In genomic region chr16:10080031-10080772, GRCh38 we compare ENCODE assay signal across 9 cellular contexts.
DNase-seq lines count a peak whose midpoint lies in the region; ATAC-seq and TF ChIP-seq lines count a peak whose summit lies in the region.
"Had no signal": no experiment of that assay in that cellular context is flagged by ENCODE, and none has a peak within 500 bp of the region (broad histone marks: within the 10 kb centered on the region; RNA-seq: fewer than 3 reads in every experiment).

No MANE protein-coding gene starts in this region.

- H2BK20ac ChIP-seq in H9 (ENCODE audit: low read depth, low read length, poor library complexity, severe bottlenecking), result no peak overlapping the region

- no peak for TF ChIP-seq EP300 in upper lobe of left lung (IDR thresholded peaks at IDR 0.05)

- no peak overlapping the region for H3K23ac ChIP-seq in H9 (ENCODE audit: insufficient read length, low read depth, low read length)

- H3K4me1 ChIP-seq in upper lobe of left lung (peaks cover 3 to 9% (median 4%) of the 10 kb centered on the region in 4 donors), H9 (ENCODE audit: insufficient read depth, low read length) (peaks cover 5% of the 10 kb centered on the region; the same call in 1 of the 2 replicates)

- H3K79me2 ChIP-seq in H9 (ENCODE audit: insufficient read depth, low read length), result no peaks in the 10 kb centered on the region

- no peaks in the 10 kb centered on the region for H3K9me3 Mint-ChIP-seq in endothelial cell (ENCODE audit: unreplicated experiment)
- H3K9me3 Mint-ChIP-seq in H9, result peaks cover 6 to 8% of the 10 kb centered on the region in 2 experiments; a peak in 4 of 5 replicates

- H3K27ac Mint-ChIP-seq in endothelial cell (ENCODE audit: unreplicated experiment) (no peak overlapping the region), H9 (no peak overlapping the region; a peak in 1 of 7 replicates)

- no peak overlapping the region for H2BK12ac ChIP-seq in H9 (ENCODE audit: insufficient read length, low read depth, low read length)

- H2BK120ac ChIP-seq in H9 (ENCODE audit: low read depth, low read length, poor library complexity, severe bottlenecking), result no peak overlapping the region

- no peak overlapping the region for H4K8ac ChIP-seq in H9 (replicated peaks; ENCODE audit: insufficient read length, low read depth, low read length)

- H2BK5ac ChIP-seq in H9 (ENCODE audit: insufficient read length, low read length), result no peak overlapping the region

- no peak overlapping the region for H3K14ac ChIP-seq in H9 (ENCODE audit: insufficient read depth, low read length)

- H3K23me2 ChIP-seq in H9 (ENCODE audit: insufficient read length, low read depth, low read length, poor library complexity, severe bottlenecking), result no peaks in the 10 kb centered on the region

- H3K27me3 Mint-ChIP-seq in endothelial cell (ENCODE audit: unreplicated experiment) (no peaks in the 10 kb centered on the region), H9 (ENCODE audit: low read depth) (peaks cover 9% of the 10 kb centered on the region)

- H3K9me3 ChIP-seq in MG63 (no peaks in the 10 kb centered on the region; the same call in 1 of the 2 replicates), upper lobe of left lung (no peaks in the 10 kb centered on the region), H9 (ENCODE audit: control insufficient read depth, low read depth, low read length) (no peaks in the 10 kb centered on the region)

- no peak overlapping the region for H4K5ac ChIP-seq in H9 (ENCODE audit: insufficient read length, low read depth, low read length)

- TF ChIP-seq CTCF in upper lobe of left lung (IDR thresholded peaks at IDR 0.05) (no peak), endothelial cell (IDR thresholded peaks at IDR 0.05; ENCODE audit: unreplicated experiment) (no peak), H9 (conservative IDR thresholded peaks at IDR 0.05) (no peak)

- no peak overlapping the region for H3K4ac ChIP-seq in H9 (ENCODE audit: low read depth, low read length)

- H3K36me3 ChIP-seq in MG63 (no peaks in the 10 kb centered on the region), upper lobe of left lung (no peaks in the 10 kb centered on the region)

- 20 to 31% methylated on average over 7 to 9 of the region's 9 CpGs for WGBS in upper lobe of left lung, 2 donors
- WGBS in H9 (ENCODE audit: extremely low coverage, insufficient read length, low lambda C conversion rate), result no CpG with 5 or more reads among the region's 9 CpGs

- H4K20me1 ChIP-seq in H9 (ENCODE audit: control insufficient read depth, insufficient read depth, insufficient read length), result no peaks in the 10 kb centered on the region

- H4K91ac ChIP-seq in H9 (ENCODE audit: insufficient read length, low read depth, low read length), result no peak overlapping the region

- no peak for TF ChIP-seq POLR2A in upper lobe of left lung (IDR thresholded peaks at IDR 0.05)

- H2AFZ ChIP-seq in H9 (ENCODE audit: low read length), result no peak overlapping the region

- H3T11ph ChIP-seq in H9 (ENCODE audit: low read length), result no peak overlapping the region

- peak; percentile 13 to 77 for ATAC-seq in upper lobe of left lung (ENCODE audit: low FRiP score in 2 of 2)
- ATAC-seq: left colon had no signal

- no peak overlapping the region for H2AK5ac ChIP-seq in H9 (ENCODE audit: insufficient read length, low read length)

- H3K4me1 Mint-ChIP-seq in endothelial cell (ENCODE audit: unreplicated experiment) (no peaks in the 10 kb centered on the region), H9 (peaks cover 28 to 29% of the 10 kb centered on the region in 2 experiments)

- no peak overlapping the region for H3K9ac ChIP-seq in H9 (ENCODE audit: extremely low read depth, insufficient read length, low read length)

- no peak overlapping the region for H3K18ac ChIP-seq in H9 (ENCODE audit: insufficient read length, low read depth, low read length)

- H3K36me3 Mint-ChIP-seq in endothelial cell (ENCODE audit: low read depth, unreplicated experiment), result no peaks in the 10 kb centered on the region
- H3K36me3 Mint-ChIP-seq in H9 (ENCODE audit: insufficient read depth in 1 of 3, low read depth in 3 of 3), result peaks cover 0 to 12% (median 2%) of the 10 kb centered on the region in 3 experiments; a peak in 2 of 7 replicates

- no peaks in the 10 kb centered on the region for H3K79me1 ChIP-seq in H9 (ENCODE audit: insufficient read depth, low read depth, low read length, poor library complexity, severe bottlenecking)

- no peak overlapping the region for H3K4me3 ChIP-seq in MG63
- no peak overlapping the region for H3K4me3 ChIP-seq in upper lobe of left lung

- no peak overlapping the region for H3K4me2 ChIP-seq in H9 (ENCODE audit: insufficient read depth, insufficient read length, low read length)

- DNase-seq in MG63, result peak; percentile 89
- DNase-seq in left kidney (ENCODE audit: low read depth, low spot score), result peak; percentile 39
- DNase-seq in upper lobe of left lung, result no peak
- no peak for DNase-seq in stimulated activated CD4-positive, alpha-beta T cell treated with anti-CD3 and anti-CD28 coated beads, Interleukin-4, amount 100 ng/mL, for 24 hours
- DNase-seq in endothelial cell (ENCODE audit: low spot score), result no peak
- no peak for DNase-seq in H9
- no peak for DNase-seq in NCI-H748 (lab: John Stamatoyannopoulos, UW; ENCODE audit: unreplicated experiment)
- DNase-seq: left colon had no signal

- no peak overlapping the region for H2BK15ac ChIP-seq in H9 (ENCODE audit: low read depth, low read length)

- H3K27ac ChIP-seq in cingulate gyrus (ENCODE audit: low read depth, low read length), result peak overlapping the region; percentile 43
- no peak overlapping the region for H3K27ac ChIP-seq in upper lobe of left lung
- H3K27ac ChIP-seq in H9 (ENCODE audit: insufficient read length, low read depth, low read length), result no peak overlapping the region

- H3K56ac ChIP-seq in H9 (ENCODE audit: insufficient read length, low read depth, low read length), result no peak overlapping the region

- H3K4me3 Mint-ChIP-seq in endothelial cell (ENCODE audit: unreplicated experiment) (no peak overlapping the region), H9 (no peak overlapping the region)

- H3K27me3 ChIP-seq in MG63 (no peaks in the 10 kb centered on the region), upper lobe of left lung (no peaks in the 10 kb centered on the region), H9 (ENCODE audit: insufficient read depth, low read length) (no peaks in the 10 kb centered on the region)

Comparison
In these comparisons a context has a peak if more than half of its experiments do, and no peak if none do; other contexts are left out.
1. DNase-seq: peak in MG63 (single experiment) and left kidney (single experiment); none in upper lobe of left lung (0 of 2), stimulated activated CD4-positive, alpha-beta T cell treated with anti-CD3 and anti-CD28 coated beads, Interleukin-4, amount 100 ng/mL, for 24 hours (single experiment), endothelial cell (single experiment), H9 (single experiment) and NCI-H748 (single experiment).